ENCODE assay signal across 1 cellular context in genomic region chr4:71188197-71188625, GRCh38.
TF ChIP-seq lines count a peak whose summit lies in the region.

No MANE protein-coding gene starts in this region.

TF ChIP-seq in H1, 55 proteins besides CTCF, POLR2A, EP300 and RAD21 (continued from another document):
- no peak for TF ChIP-seq GABPA (IDR thresholded peaks at IDR 0.05; ENCODE audit: borderline replicate concordance, insufficient read depth, low read length)
- no peak for TF ChIP-seq NANOG (IDR thresholded peaks at IDR 0.05; ENCODE audit: insufficient read depth, low read depth, low read length, poor library complexity, severe bottlenecking)
TF ChIP-seq in H1: peak in this region for 0.
